In genomic region chr12:46110928-46111699, GRCh38 we compare ENCODE assay signal across 2 cellular contexts.
A peak's percentile ranks its signal among the peaks of the same experiment; 100 is the strongest.
TF ChIP-seq lines count a peak whose summit lies in the region.

No MANE protein-coding gene starts in this region.

TF ChIP-seq in HEK293, 187 proteins besides CTCF, POLR2A, EP300 and RAD21:
- TF ChIP-seq TSHZ1 (tag by site-specific recombination; IDR thresholded peaks at IDR 0.05; ENCODE audit: borderline replicate concordance) = no peak
- no peak for TF ChIP-seq ZFP37 (tag by site-specific recombination; IDR thresholded peaks at IDR 0.05)
- TF ChIP-seq ZIC2 (tag by site-specific recombination; IDR thresholded peaks at IDR 0.05) = peak; percentile 79
- no peak for TF ChIP-seq PRDM1 (tag by site-specific recombination; IDR thresholded peaks at IDR 0.05)
TF ChIP-seq in HEK293: peak in this region for 1.

TF ChIP-seq in GM23338, 12 proteins besides CTCF, POLR2A, EP300 and RAD21:
- TF ChIP-seq REST (IDR thresholded peaks at IDR 0.05; ENCODE audit: unreplicated experiment) = no peak
- TF ChIP-seq POLR2AphosphoS5 (IDR thresholded peaks at IDR 0.05; ENCODE audit: low read depth) = no peak
- TF ChIP-seq NANOG (IDR thresholded peaks at IDR 0.05; ENCODE audit: borderline replicate concordance) = no peak
- TF ChIP-seq ZNF114 (CRISPR knock-in tag; IDR thresholded peaks at IDR 0.05) = no peak
- no peak for TF ChIP-seq STAT1 (IDR thresholded peaks at IDR 0.05; ENCODE audit: unreplicated experiment)
- TF ChIP-seq JUNB (IDR thresholded peaks at IDR 0.05; ENCODE audit: unreplicated experiment) = no peak
- no peak for TF ChIP-seq EZH2phosphoT487 (IDR thresholded peaks at IDR 0.05; ENCODE audit: unreplicated experiment)
- no peak for TF ChIP-seq ZNF462 (CRISPR knock-in tag; IDR thresholded peaks at IDR 0.05)
- TF ChIP-seq CREB1 (CRISPR knock-in tag; IDR thresholded peaks at IDR 0.05; ENCODE audit: low read depth) = no peak
- no peak for TF ChIP-seq ZNF331 (CRISPR knock-in tag; IDR thresholded peaks at IDR 0.05; ENCODE audit: low read depth)
- TF ChIP-seq EZH2 (IDR thresholded peaks at IDR 0.05; ENCODE audit: low read depth, unreplicated experiment) = no peak
- TF ChIP-seq ETS1 (IDR thresholded peaks at IDR 0.05) = no peak
TF ChIP-seq in GM23338: peak in this region for 0.
